9 cellular contexts compared by ENCODE assay signal in the genomic region with DNA sequence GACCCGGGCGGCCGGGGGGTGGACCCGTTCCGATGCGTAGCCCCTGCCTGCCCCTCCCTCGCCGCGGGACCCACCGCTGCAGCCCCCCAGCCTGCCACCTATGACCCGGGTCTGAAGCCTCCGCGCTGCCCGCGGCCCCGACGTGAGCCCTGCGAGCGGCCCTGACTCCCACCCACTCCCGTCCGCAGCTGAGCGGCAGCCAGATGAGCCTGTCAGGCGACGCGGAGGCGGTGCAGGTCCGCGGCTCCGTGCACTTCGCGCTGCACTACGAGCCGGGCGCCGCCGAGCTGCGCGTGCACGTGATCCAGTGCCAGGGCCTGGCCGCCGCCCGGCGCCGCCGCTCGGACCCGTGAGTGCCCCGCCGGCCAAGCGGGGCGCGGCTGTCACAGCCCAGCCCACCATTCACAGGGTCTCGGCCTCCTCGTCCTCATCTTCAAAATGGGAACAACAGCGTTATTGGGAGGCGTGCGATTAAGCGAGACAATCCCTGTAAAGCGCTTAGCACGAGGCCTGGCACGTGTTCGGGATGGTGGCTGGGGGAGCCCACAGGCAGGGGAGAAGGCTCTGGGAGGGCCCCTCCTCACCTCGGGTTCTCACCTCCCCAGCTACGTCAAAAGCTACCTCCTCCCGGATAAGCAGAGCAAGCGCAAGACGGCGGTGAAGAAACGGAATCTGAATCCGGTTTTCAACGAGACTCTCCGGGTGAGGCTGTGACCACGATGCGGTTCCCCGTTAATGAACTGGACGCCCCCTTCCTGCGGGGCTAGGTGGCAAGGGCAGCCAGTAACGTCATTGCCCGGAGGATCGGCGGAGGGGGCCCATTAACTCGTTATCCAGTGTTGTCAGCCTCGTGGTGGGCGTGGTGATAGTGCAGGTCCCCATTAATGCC. TPM values are rescaled to one million over a fixed set of nuclear protein-coding genes. Genes with fewer than 3 reads are reported as not detected.
DNase-seq lines count a peak whose midpoint lies in the region; ATAC-seq lines count a peak whose summit lies in the region.
"Had no signal": no experiment of that assay in that cellular context is flagged by ENCODE, and none has a peak within 500 bp of the region (broad histone marks: within the 10 kb centered on the region; RNA-seq: fewer than 3 reads in every experiment).

No MANE protein-coding gene starts in this region.

- DNase-seq in DMS153 (lab: John Stamatoyannopoulos, UW), result peak; percentile 75
- DNase-seq in NCI-H2107 (lab: John Stamatoyannopoulos, UW), result peak; percentile 26
- DNase-seq in cerebellar cortex (ENCODE audit: low spot score), result peak; percentile 68
- DNase-seq in left colon, result peak; percentile 71 to 79
- DNase-seq in stromal cell of bone marrow (ENCODE audit: low read depth), result peak; percentile 21
- DNase-seq in glomerular visceral epithelial cell (ENCODE audit: extremely low spot score), result no peak

- ATAC-seq in left colon, result peak; percentile 84
- no peak for ATAC-seq in GM21381 (IDR thresholded peaks at IDR 0.05; ENCODE audit: unreplicated experiment)
- ATAC-seq in HG02798 (IDR thresholded peaks at IDR 0.05; ENCODE audit: poor library complexity, unreplicated experiment), result no peak

- intact Hi-C loops in left colon (cut with DNase I, micrococcal nuclease), result no loop called here

RNA-seq across cellular contexts. Expression of gene SYTL1, which starts 8.2 kb away (rescaled TPM):
- total RNA-seq in left colon, result 10 to 100 TPM; 12.9 to 15.2 TPM

RNA-seq across cellular contexts. Expression of gene MAP3K6, which starts 16.7 kb away (rescaled TPM):
- total RNA-seq in left colon, result 10 to 100 TPM; 14.6 to 34.9 TPM

RNA-seq across cellular contexts. Expression of gene FCN3, which starts 24.6 kb away (rescaled TPM):
- under 1 TPM; 0.45 to 0.76 TPM for total RNA-seq in left colon
- total RNA-seq: glomerular endothelial cell had no signal

RNA-seq across cellular contexts. Expression of gene TMEM222, which starts 28.1 kb away (rescaled TPM):
- 10 to 100 TPM; 29.2 to 30.2 TPM for total RNA-seq in left colon

RNA-seq across cellular contexts. Expression of gene CD164L2, which starts 33.1 kb away (rescaled TPM):
- total RNA-seq in left colon, result 1 to 10 TPM in 1 of 2 donors, under 1 TPM in 1; 0.47 to 2.0 TPM
- total RNA-seq: glomerular endothelial cell had no signal
